Comparison of ENCODE assay signal across 29 cellular contexts in genomic region chr12:48045061-48045846, GRCh38. TPM values are rescaled to one million over a fixed set of nuclear protein-coding genes. Genes with fewer than 3 reads are reported as not detected.
"Had no signal": no experiment of that assay in that cellular context is flagged by ENCODE, and none has a peak within 500 bp of the region (broad histone marks: within the 10 kb centered on the region; RNA-seq: fewer than 3 reads in every experiment).

No MANE protein-coding gene starts in this region.

- DNase-seq: dermis blood vessel endothelial cell; effector memory CD4-positive, alpha-beta T cell; heart left ventricle; kidney; naive thymus-derived CD8-positive, alpha-beta T cell; nephron progenitor cell; nucleus accumbens; posterior cingulate gyrus; stimulated activated CD4-positive, alpha-beta T cell treated with anti-CD3 and anti-CD28 coated beads, Interleukin-12 subunit alpha, Interleukin-12 subunit beta, amount 100 ng/mL, for 4 hours; stimulated activated CD4-positive, alpha-beta T cell treated with anti-CD3 and anti-CD28 coated beads, Interleukin-1b, Interleukin-23, amount 100 ng/mL, for 48 hours; stimulated activated CD4-positive, alpha-beta T cell treated with anti-CD3 and anti-CD28 coated beads, Interleukin-4, amount 100 ng/mL, for 1 hour; stimulated activated naive CD4-positive, alpha-beta T cell treated with Interleukin-2 at 50 U/mL for 16 hours; stomach; tibial artery had no signal

- H3K4me1 ChIP-seq: esophagus muscularis mucosa, foreskin keratinocyte, gastroesophageal sphincter, heart left ventricle, stomach, tibial artery had no signal

- H3K27ac Mint-ChIP-seq: nephron progenitor cell, type B pancreatic cell had no signal

- H3K27me3 ChIP-seq: esophagus muscularis mucosa, foreskin keratinocyte, gastroesophageal sphincter, heart left ventricle, hepatocyte, stomach, tibial artery had no signal

- ATAC-seq: foreskin keratinocyte; gastroesophageal sphincter; heart left ventricle; left lobe of liver; naive thymus-derived CD8-positive, alpha-beta T cell; sciatic nerve had no signal

- H3K27me3 Mint-ChIP-seq: naive thymus-derived CD8-positive, alpha-beta T cell; type B pancreatic cell had no signal

- H3K4me1 Mint-ChIP-seq: nephron progenitor cell; stimulated activated effector memory CD8-positive, alpha-beta T cell treated with anti-CD3 and anti-CD28 coated beads, Interleukin-12 subunit alpha, Interleukin-12 subunit beta, amount 100 ng/mL, for 72 hours had no signal

- H3K9me3 ChIP-seq: esophagus muscularis mucosa, gastroesophageal sphincter, heart left ventricle, stomach, tibial artery had no signal

- H3K27ac ChIP-seq: coronary artery, esophagus muscularis mucosa, foreskin keratinocyte, gastroesophageal sphincter, heart left ventricle, tibial artery had no signal

- H3K4me3 ChIP-seq: coronary artery, esophagus muscularis mucosa, gastroesophageal sphincter, heart left ventricle, hepatocyte, smooth muscle cell, stomach, tibial artery had no signal

- H3K4me3 Mint-ChIP-seq: naive thymus-derived CD8-positive, alpha-beta T cell; nephron progenitor cell; stimulated activated effector memory CD8-positive, alpha-beta T cell treated with anti-CD3 and anti-CD28 coated beads, Interleukin-12 subunit alpha, Interleukin-12 subunit beta, amount 100 ng/mL, for 72 hours; type B pancreatic cell had no signal

- H3K9me3 Mint-ChIP-seq: naive thymus-derived CD8-positive, alpha-beta T cell; nephron progenitor cell; stimulated activated effector memory CD8-positive, alpha-beta T cell treated with anti-CD3 and anti-CD28 coated beads, Interleukin-12 subunit alpha, Interleukin-12 subunit beta, amount 100 ng/mL, for 72 hours; type B pancreatic cell had no signal

RNA-seq across cellular contexts. Expression of gene COL2A1, which starts 41.0 kb away (rescaled TPM):
- total RNA-seq: dermis blood vessel endothelial cell, endothelial cell of umbilical vein, esophagus muscularis mucosa, fibroblast of lung, gastroesophageal sphincter, kidney, lung microvascular endothelial cell, mesenteric fat pad, sciatic nerve, subcutaneous adipose tissue had no signal
